12 cellular contexts compared by ENCODE assay signal in the genomic region with DNA sequence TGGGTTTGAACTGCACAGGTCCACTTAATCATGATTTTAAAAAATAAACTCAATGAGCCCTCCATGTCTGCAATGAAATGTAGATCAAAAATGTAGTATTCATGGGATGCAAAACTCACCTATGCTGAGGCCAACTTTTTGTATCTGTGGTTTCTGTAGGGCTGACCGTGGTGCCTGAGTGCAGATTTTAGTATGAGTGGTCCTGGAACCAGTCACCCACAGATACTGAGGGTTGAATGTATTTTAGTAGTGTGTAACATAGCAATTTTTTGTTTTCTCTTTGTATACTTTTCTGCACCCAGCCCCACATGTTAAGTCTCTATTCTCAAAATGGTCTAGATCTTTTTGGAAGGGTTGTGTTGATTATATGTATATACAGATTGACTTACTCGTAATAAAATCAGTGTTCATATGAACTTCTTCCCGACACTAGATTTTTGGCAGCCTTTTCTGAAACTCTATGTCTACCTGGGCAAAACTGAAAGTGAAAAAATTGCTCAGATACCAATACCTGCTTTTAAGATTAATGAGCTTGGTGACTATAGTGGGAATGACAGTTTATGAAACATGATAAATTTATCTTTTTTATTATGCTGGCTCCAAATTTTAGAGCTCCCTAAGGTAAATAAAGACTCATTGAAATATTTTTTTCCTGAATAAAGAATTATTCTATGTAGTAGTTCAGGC. TPM values are rescaled to one million over a fixed set of nuclear protein-coding genes. Genes with fewer than 3 reads are reported as not detected.
A peak's percentile ranks its signal among the peaks of the same experiment; 100 is the strongest.
DNase-seq lines count a peak whose midpoint lies in the region; ATAC-seq lines count a peak whose summit lies in the region.
"Had no signal": no experiment of that assay in that cellular context is flagged by ENCODE, and none has a peak within 500 bp of the region (broad histone marks: within the 10 kb centered on the region; RNA-seq: fewer than 3 reads in every experiment).

No MANE protein-coding gene starts in this region.

- H3K4me3 Mint-ChIP-seq in activated CD8-positive, alpha-beta T cell treated with anti-CD3 and anti-CD28 coated beads, Interleukin-2, amount 10 ng/mL, durations not matched to agents 7 days and 5 days, result peak overlapping the region; percentile 0

- H3K4me1 Mint-ChIP-seq in activated CD8-positive, alpha-beta T cell treated with anti-CD3 and anti-CD28 coated beads, Interleukin-2, amount 10 ng/mL, durations not matched to agents 7 days and 5 days (ENCODE audit: low read depth), result peaks cover 31% of the 10 kb centered on the region

- H3K27ac Mint-ChIP-seq in activated CD8-positive, alpha-beta T cell treated with anti-CD3 and anti-CD28 coated beads, Interleukin-2, amount 10 ng/mL, durations not matched to agents 7 days and 5 days, result no peak overlapping the region

- ATAC-seq in GM18499 (IDR thresholded peaks at IDR 0.05; ENCODE audit: insufficient read depth, unreplicated experiment) (peak; percentile 71), GM19455 (IDR thresholded peaks at IDR 0.05; ENCODE audit: unreplicated experiment) (peak; percentile 78), HG03064 (IDR thresholded peaks at IDR 0.05; ENCODE audit: low read depth, unreplicated experiment) (peak; percentile 74), left colon (no peak)
- ATAC-seq in activated CD8-positive, alpha-beta T cell treated with anti-CD3 and anti-CD28 coated beads, Interleukin-2, amount 10 ng/mL, durations not matched to agents 7 days and 5 days, result peak; percentile 33

- no peak for DNase-seq in activated CD8-positive, alpha-beta T cell treated with anti-CD3 and anti-CD28 coated beads, Interleukin-2, amount 10 ng/mL, durations not matched to agents 7 days and 5 days
- no peak for DNase-seq in NCI-H1092 (lab: John Stamatoyannopoulos, UW)
- no peak for DNase-seq in left colon
- DNase-seq in KG1 (lab: John Stamatoyannopoulos, UW), result no peak
- no peak for DNase-seq in hepatic stellate cell (ENCODE audit: low spot score)
- DNase-seq: amygdala; DMS153; NCI-H510A; stimulated activated CD4-positive, alpha-beta T cell treated with anti-CD3 and anti-CD28 coated beads, Interleukin-4, amount 100 ng/mL, for 24 hours had no signal

- no peaks in the 10 kb centered on the region for H3K27me3 Mint-ChIP-seq in activated CD8-positive, alpha-beta T cell treated with anti-CD3 and anti-CD28 coated beads, Interleukin-2, amount 10 ng/mL, durations not matched to agents 7 days and 5 days (ENCODE audit: low read depth)

- CTCF ChIA-PET in activated CD8-positive, alpha-beta T cell treated with anti-CD3 and anti-CD28 coated beads, Interleukin-2, amount 10 ng/mL, durations not matched to agents 7 days and 5 days (lab: Charles Lee), result interaction anchor here (0.7 kb wide), 1 partner anchor 105 kb away, joined by 5 read pairs; no protein-coding TSS in a partner anchor

- intact Hi-C loops in left colon (cut with DNase I, micrococcal nuclease), result no loop called here

- POLR2A ChIA-PET in activated CD8-positive, alpha-beta T cell treated with anti-CD3 and anti-CD28 coated beads, Interleukin-2, amount 10 ng/mL, durations not matched to agents 7 days and 5 days (lab: Charles Lee), result no interaction called here

- peaks cover 20% of the 10 kb centered on the region for H3K36me3 Mint-ChIP-seq in activated CD8-positive, alpha-beta T cell treated with anti-CD3 and anti-CD28 coated beads, Interleukin-2, amount 10 ng/mL, durations not matched to agents 7 days and 5 days (ENCODE audit: low read depth)

- H3K9me3 Mint-ChIP-seq in activated CD8-positive, alpha-beta T cell treated with anti-CD3 and anti-CD28 coated beads, Interleukin-2, amount 10 ng/mL, durations not matched to agents 7 days and 5 days (ENCODE audit: insufficient read depth), result no peaks in the 10 kb centered on the region

RNA-seq across cellular contexts. Expression of a gene that starts 51.6 kb away (rescaled TPM):
- 10 to 100 TPM; 12.3 to 14.2 TPM for total RNA-seq in activated CD8-positive, alpha-beta T cell treated with anti-CD3 and anti-CD28 coated beads, Interleukin-2, amount 10 ng/mL, durations not matched to agents 7 days and 5 days
- 10 to 100 TPM; 22.8 to 29.2 TPM for total RNA-seq in left colon
